ENCODE assay signal across 1 cellular context in genomic region chr18:57980573-57981348, GRCh38.
TF ChIP-seq lines count a peak whose summit lies in the region.

No MANE protein-coding gene starts in this region.

TF ChIP-seq in H1, 55 proteins besides CTCF, POLR2A, EP300 and RAD21 (continued from another document):
- TF ChIP-seq CHD7 (IDR thresholded peaks at IDR 0.05; ENCODE audit: insufficient replicate concordance, low read length) (no peak), CBX5 (IDR thresholded peaks at IDR 0.05; ENCODE audit: low read depth, low read length) (no peak), KDM5A (IDR thresholded peaks at IDR 0.05; ENCODE audit: low read length) (no peak), RNF2 (IDR thresholded peaks at IDR 0.05; ENCODE audit: borderline replicate concordance, low read depth, low read length, missing control alignments, poor library complexity, severe bottlenecking) (no peak), NRF1 (IDR thresholded peaks at IDR 0.05; ENCODE audit: low read depth, low read length) (no peak), USF2 (IDR thresholded peaks at IDR 0.05; ENCODE audit: low read length) (no peak)
